24 cellular contexts compared by ENCODE assay signal in genomic region chrY:15561501-15562289, GRCh38.
"Had no signal": no experiment of that assay in that cellular context is flagged by ENCODE, and none has a peak within 500 bp of the region (broad histone marks: within the 10 kb centered on the region; RNA-seq: fewer than 3 reads in every experiment).

No MANE protein-coding gene starts in this region.

- H3K4me3 ChIP-seq: dorsolateral prefrontal cortex, esophagus muscularis mucosa, left lung, neural progenitor cell, right atrium auricular region, smooth muscle cell, suprapubic skin, transverse colon, upper lobe of right lung, uterus had no signal

- H3K27me3 Mint-ChIP-seq: progenitor cell of endocrine pancreas; stimulated activated naive CD8-positive, alpha-beta T cell treated with anti-CD3 and anti-CD28 coated beads, Interleukin-15, amount 100 ng/mL, for 72 hours had no signal

- DNase-seq: dorsolateral prefrontal cortex; effector CD4-positive, alpha-beta T cell; foreskin melanocyte; left lung; mesendoderm; midbrain; naive thymus-derived CD4-positive, alpha-beta T cell; stimulated activated CD4-positive, alpha-beta T cell treated with anti-CD3 and anti-CD28 coated beads, Interleukin-12 subunit alpha, Interleukin-12 subunit beta, amount 100 ng/mL, for 4 hours; stimulated activated CD4-positive, alpha-beta T cell treated with anti-CD3 and anti-CD28 coated beads, Interleukin-1b, Interleukin-23, amount 100 ng/mL, for 48 hours; stimulated activated CD4-positive, alpha-beta T cell treated with anti-CD3 and anti-CD28 coated beads, Interleukin-4, amount 100 ng/mL, for 1 hour; stimulated activated CD8-positive, alpha-beta memory T cell treated with anti-CD3 and anti-CD28 coated beads, Interleukin-4, amount 100 ng/mL, for 48 hours; stimulated activated naive CD4-positive, alpha-beta T cell; stimulated activated naive CD8-positive, alpha-beta T cell treated with anti-CD3 and anti-CD28 coated beads, Interleukin-15, amount 100 ng/mL, for 72 hours; transverse colon; upper lobe of right lung; uterus had no signal

- ATAC-seq: left lung; naive thymus-derived CD4-positive, alpha-beta T cell; sciatic nerve; stimulated activated naive CD8-positive, alpha-beta T cell treated with anti-CD3 and anti-CD28 coated beads, Interleukin-15, amount 100 ng/mL, for 72 hours; upper lobe of right lung had no signal

- H3K4me3 Mint-ChIP-seq: naive thymus-derived CD4-positive, alpha-beta T cell; nephron; neural progenitor cell; stimulated activated naive CD8-positive, alpha-beta T cell treated with anti-CD3 and anti-CD28 coated beads, Interleukin-15, amount 100 ng/mL, for 72 hours had no signal

- H3K27ac Mint-ChIP-seq: naive thymus-derived CD4-positive, alpha-beta T cell; nephron; neural progenitor cell; progenitor cell of endocrine pancreas; stimulated activated naive CD8-positive, alpha-beta T cell treated with anti-CD3 and anti-CD28 coated beads, Interleukin-15, amount 100 ng/mL, for 72 hours had no signal

- H3K9me3 Mint-ChIP-seq: naive thymus-derived CD4-positive, alpha-beta T cell; nephron; neural progenitor cell had no signal

- H3K4me1 Mint-ChIP-seq: naive thymus-derived CD4-positive, alpha-beta T cell; nephron; neural progenitor cell; stimulated activated naive CD8-positive, alpha-beta T cell treated with anti-CD3 and anti-CD28 coated beads, Interleukin-15, amount 100 ng/mL, for 72 hours had no signal

- H3K36me3 Mint-ChIP-seq: naive thymus-derived CD4-positive, alpha-beta T cell; neural progenitor cell had no signal
